In the genomic region with DNA sequence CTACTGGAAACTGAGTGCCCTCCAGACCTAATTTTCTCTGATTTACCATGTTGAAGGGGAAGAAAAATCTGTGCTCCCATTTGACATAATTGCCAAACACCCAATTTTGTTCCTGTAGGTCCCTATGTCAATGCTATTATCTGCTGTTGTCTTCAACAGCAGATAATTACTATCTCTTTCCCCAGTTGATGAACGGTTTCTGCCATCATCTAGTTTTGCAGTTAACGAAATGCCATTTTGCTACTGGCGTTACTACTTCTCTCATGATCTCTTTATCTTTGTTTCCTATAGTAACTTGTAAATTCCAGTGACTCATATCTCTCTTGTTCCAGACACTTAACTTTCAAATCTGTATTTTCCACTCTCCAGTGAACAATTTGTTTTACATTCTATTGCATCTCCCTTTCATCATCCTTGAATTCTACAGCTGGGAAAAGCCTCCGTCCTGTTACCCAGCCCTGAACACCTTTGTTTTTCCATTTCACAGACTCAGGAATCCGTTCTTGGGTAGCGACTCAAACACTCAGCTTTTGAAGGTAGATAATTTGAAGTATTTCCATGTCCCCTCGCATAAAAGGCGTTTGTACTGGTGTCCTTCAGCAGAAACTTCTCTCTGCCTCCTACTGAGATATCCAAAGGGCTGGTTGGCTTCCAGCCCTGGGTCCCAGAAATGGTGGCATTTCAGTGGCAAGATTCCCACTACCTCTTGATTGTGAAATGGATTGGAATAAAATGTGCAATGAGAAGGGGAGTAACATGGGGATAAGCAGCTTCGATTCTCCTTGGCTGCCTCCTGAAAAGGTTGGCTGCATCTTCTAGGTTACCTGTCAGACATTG, we compare ENCODE assay signal across 16 cellular contexts.
DNase-seq lines count a peak whose midpoint lies in the region; ATAC-seq and TF ChIP-seq lines count a peak whose summit lies in the region.
"Had no signal": no experiment of that assay in that cellular context is flagged by ENCODE, and none has a peak within 500 bp of the region (broad histone marks: within the 10 kb centered on the region; RNA-seq: fewer than 3 reads in every experiment).

No MANE protein-coding gene starts in this region.

- peaks cover 63% of the 10 kb centered on the region for H3K4me1 Mint-ChIP-seq in WTC11

- peak overlapping the region; percentile 1; the same call in 1 of the 2 replicates for H3K27ac Mint-ChIP-seq in WTC11
- H3K27ac Mint-ChIP-seq: H9 had no signal

- peak; percentile 57 for DNase-seq in DMS 273 treated with DMSO at 0.1 percent for 48 hours (lab: John Stamatoyannopoulos, UW)
- DNase-seq in DMS 273 (lab: John Stamatoyannopoulos, UW; ENCODE audit: unreplicated experiment), result no peak
- DNase-seq in LoVo (ENCODE audit: low spot score), result peak; percentile 85
- no peak for DNase-seq in WTC11 (ENCODE audit: low spot score)
- peak; percentile 59 for DNase-seq in kidney glomerular epithelial cell (lab: John Stamatoyannopoulos, UW)
- no peak for DNase-seq in NCI-H524 (lab: John Stamatoyannopoulos, UW)
- no peak for DNase-seq in amygdala (lab: John Stamatoyannopoulos, UW)
- no peak for DNase-seq in HPDE6-E6E7 (ENCODE audit: extremely low spot score)
- DNase-seq: activated CD4-positive, alpha-beta T cell treated with anti-CD3 and anti-CD28 coated beads for 4 hours; body of pancreas; GF-D8; H9; kidney; NCI-H1436; nucleus accumbens; Right ventricle myocardium superior had no signal

- peak overlapping the region; percentile 63; the same call in 1 of the 2 replicates for H3K4me3 Mint-ChIP-seq in WTC11
- H3K4me3 Mint-ChIP-seq: H9 had no signal

- H3K9me3 Mint-ChIP-seq in WTC11, result no peaks in the 10 kb centered on the region
- H3K9me3 Mint-ChIP-seq: H9 had no signal

- no peak for ATAC-seq in WTC11
- ATAC-seq: body of pancreas had no signal

- CTCF ChIA-PET in WTC11 (lab: Charles Lee), result interaction anchor here (0.9 to 1.4 kb wide), 3 partner anchors 12 to 122 kb away, joined by 3 to 5 read pairs (median 4); no protein-coding TSS in a partner anchor

- H3K36me3 Mint-ChIP-seq in WTC11, result no peaks in the 10 kb centered on the region

- TF ChIP-seq CTCF in WTC11 (IDR thresholded peaks at IDR 0.05), result no peak

- peaks cover 13% of the 10 kb centered on the region for H3K27me3 Mint-ChIP-seq in WTC11 (ENCODE audit: low read depth)

- POLR2A ChIA-PET in WTC11 (lab: Charles Lee), result interaction anchor here (1.8 kb wide), 1 partner anchor 112 kb away, joined by 5 read pairs; a partner anchor contains a TSS

TF ChIP-seq in WTC11, 78 proteins besides CTCF, POLR2A, EP300 and RAD21:
- no peak for TF ChIP-seq TCF7 (CRISPR knock-in tag; IDR thresholded peaks at IDR 0.05; ENCODE audit: low read depth)
- TF ChIP-seq FOXK1 (CRISPR knock-in tag; IDR thresholded peaks at IDR 0.05), result no peak
- TF ChIP-seq NFATC4 (CRISPR knock-in tag; IDR thresholded peaks at IDR 0.05), result no peak
- no peak for TF ChIP-seq RORB (CRISPR knock-in tag; IDR thresholded peaks at IDR 0.05)
- TF ChIP-seq, protein P1, sequence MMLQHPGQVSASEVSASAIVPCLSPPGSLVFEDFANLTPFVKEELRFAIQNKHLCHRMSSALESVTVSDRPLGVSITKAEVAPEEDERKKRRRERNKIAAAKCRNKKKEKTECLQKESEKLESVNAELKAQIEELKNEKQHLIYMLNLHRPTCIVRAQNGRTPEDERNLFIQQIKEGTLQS (CRISPR knock-in tag; conservative IDR thresholded peaks at IDR 0.05), result no peak
- TF ChIP-seq, protein P2, sequence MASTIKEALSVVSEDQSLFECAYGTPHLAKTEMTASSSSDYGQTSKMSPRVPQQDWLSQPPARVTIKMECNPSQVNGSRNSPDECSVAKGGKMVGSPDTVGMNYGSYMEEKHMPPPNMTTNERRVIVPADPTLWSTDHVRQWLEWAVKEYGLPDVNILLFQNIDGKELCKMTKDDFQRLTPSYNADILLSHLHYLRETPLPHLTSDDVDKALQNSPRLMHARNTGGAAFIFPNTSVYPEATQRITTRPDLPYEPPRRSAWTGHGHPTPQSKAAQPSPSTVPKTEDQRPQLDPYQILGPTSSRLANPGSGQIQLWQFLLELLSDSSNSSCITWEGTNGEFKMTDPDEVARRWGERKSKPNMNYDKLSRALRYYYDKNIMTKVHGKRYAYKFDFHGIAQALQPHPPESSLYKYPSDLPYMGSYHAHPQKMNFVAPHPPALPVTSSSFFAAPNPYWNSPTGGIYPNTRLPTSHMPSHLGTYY (CRISPR knock-in tag; IDR thresholded peaks at IDR 0.05), result no peak
- TF ChIP-seq ZNF396 (CRISPR knock-in tag; IDR thresholded peaks at IDR 0.05; ENCODE audit: borderline replicate concordance), result no peak
- TF ChIP-seq ZNF121 (CRISPR knock-in tag; IDR thresholded peaks at IDR 0.05), result no peak
- TF ChIP-seq, protein P3, sequence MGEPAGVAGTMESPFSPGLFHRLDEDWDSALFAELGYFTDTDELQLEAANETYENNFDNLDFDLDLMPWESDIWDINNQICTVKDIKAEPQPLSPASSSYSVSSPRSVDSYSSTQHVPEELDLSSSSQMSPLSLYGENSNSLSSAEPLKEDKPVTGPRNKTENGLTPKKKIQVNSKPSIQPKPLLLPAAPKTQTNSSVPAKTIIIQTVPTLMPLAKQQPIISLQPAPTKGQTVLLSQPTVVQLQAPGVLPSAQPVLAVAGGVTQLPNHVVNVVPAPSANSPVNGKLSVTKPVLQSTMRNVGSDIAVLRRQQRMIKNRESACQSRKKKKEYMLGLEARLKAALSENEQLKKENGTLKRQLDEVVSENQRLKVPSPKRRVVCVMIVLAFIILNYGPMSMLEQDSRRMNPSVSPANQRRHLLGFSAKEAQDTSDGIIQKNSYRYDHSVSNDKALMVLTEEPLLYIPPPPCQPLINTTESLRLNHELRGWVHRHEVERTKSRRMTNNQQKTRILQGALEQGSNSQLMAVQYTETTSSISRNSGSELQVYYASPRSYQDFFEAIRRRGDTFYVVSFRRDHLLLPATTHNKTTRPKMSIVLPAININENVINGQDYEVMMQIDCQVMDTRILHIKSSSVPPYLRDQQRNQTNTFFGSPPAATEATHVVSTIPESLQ (CRISPR knock-in tag; IDR thresholded peaks at IDR 0.05), result no peak
- no peak for TF ChIP-seq ZNF263 (CRISPR knock-in tag; IDR thresholded peaks at IDR 0.05; ENCODE audit: low read depth)
- no peak for TF ChIP-seq ZNF423 (CRISPR knock-in tag; IDR thresholded peaks at IDR 0.05)
- TF ChIP-seq, protein P4, sequence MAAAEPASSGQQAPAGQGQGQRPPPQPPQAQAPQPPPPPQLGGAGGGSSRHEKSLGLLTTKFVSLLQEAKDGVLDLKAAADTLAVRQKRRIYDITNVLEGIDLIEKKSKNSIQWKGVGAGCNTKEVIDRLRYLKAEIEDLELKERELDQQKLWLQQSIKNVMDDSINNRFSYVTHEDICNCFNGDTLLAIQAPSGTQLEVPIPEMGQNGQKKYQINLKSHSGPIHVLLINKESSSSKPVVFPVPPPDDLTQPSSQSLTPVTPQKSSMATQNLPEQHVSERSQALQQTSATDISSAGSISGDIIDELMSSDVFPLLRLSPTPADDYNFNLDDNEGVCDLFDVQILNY (CRISPR knock-in tag; IDR thresholded peaks at IDR 0.05), result no peak
- TF ChIP-seq ZNF416 (CRISPR knock-in tag; IDR thresholded peaks at IDR 0.05), result no peak

Comparison
In these comparisons a context has a peak if more than half of its experiments do, and no peak if none do; other contexts are left out.
1. DNase-seq: peak in DMS 273 treated with DMSO at 0.1 percent for 48 hours (single experiment), LoVo (single experiment) and kidney glomerular epithelial cell (single experiment); none in DMS 273 (single experiment), WTC11 (single experiment), NCI-H524 (0 of 2), amygdala (0 of 56) and HPDE6-E6E7 (single experiment).